Comparison of ENCODE assay signal across 1 cellular context in the genomic region with DNA sequence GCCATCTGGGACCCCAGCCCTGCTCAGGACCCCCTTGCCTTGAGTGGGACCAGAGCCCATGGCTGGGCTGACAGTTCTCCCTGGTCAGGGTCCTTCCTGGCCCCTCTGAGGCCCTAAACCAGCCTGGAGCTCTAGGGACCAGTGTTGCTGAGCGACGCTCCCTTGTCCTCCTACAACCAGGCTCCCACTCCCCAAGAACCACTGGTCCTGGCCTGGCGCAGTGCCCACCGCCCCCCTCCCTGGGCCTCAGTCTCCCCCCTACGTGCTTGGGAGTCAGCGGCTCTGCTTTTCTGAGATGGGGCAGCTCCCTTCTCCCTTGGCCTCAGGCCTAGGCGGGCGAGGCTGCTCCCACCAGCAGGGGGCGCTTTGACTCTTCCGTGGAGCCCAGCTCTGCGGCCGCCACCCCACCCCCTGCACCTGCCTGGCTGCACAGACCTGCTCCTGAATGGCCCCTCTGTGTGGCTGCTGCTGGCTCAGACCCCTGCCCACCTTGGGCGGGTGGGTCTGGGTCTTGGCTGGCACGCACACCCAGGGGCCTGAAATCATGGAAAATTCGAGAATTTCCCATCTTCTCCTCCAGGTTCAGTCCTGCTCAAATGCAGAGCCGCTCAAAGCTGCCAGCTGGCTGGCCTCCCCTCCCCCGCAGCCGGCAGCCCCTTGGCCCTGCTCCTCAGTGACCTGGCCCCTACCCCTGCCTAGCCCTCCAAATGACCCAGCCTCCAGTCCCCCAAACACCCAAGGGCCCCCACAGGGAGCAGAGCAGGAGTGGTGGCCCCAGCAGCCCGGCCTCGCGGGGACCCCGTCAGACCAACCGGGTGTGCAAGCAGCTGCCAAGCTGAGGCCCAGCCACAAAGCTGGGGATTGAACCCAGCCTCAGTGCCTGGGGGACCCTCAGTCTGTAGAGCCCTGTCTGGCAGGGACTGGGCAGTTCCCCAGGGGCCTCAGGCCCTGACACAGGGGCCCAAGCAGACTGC.
TF ChIP-seq lines count a peak whose summit lies in the region.

No MANE protein-coding gene starts in this region.

TF ChIP-seq in WTC11, 78 proteins besides CTCF, POLR2A, EP300 and RAD21 (continued from another document):
- TF ChIP-seq, protein P1, sequence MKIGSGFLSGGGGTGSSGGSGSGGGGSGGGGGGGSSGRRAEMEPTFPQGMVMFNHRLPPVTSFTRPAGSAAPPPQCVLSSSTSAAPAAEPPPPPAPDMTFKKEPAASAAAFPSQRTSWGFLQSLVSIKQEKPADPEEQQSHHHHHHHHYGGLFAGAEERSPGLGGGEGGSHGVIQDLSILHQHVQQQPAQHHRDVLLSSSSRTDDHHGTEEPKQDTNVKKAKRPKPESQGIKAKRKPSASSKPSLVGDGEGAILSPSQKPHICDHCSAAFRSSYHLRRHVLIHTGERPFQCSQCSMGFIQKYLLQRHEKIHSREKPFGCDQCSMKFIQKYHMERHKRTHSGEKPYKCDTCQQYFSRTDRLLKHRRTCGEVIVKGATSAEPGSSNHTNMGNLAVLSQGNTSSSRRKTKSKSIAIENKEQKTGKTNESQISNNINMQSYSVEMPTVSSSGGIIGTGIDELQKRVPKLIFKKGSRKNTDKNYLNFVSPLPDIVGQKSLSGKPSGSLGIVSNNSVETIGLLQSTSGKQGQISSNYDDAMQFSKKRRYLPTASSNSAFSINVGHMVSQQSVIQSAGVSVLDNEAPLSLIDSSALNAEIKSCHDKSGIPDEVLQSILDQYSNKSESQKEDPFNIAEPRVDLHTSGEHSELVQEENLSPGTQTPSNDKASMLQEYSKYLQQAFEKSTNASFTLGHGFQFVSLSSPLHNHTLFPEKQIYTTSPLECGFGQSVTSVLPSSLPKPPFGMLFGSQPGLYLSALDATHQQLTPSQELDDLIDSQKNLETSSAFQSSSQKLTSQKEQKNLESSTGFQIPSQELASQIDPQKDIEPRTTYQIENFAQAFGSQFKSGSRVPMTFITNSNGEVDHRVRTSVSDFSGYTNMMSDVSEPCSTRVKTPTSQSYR (CRISPR knock-in tag; IDR thresholded peaks at IDR 0.05), result peak; percentile 84
- TF ChIP-seq GABPB1 (CRISPR knock-in tag; IDR thresholded peaks at IDR 0.05), result no peak
- TF ChIP-seq, protein P2, sequence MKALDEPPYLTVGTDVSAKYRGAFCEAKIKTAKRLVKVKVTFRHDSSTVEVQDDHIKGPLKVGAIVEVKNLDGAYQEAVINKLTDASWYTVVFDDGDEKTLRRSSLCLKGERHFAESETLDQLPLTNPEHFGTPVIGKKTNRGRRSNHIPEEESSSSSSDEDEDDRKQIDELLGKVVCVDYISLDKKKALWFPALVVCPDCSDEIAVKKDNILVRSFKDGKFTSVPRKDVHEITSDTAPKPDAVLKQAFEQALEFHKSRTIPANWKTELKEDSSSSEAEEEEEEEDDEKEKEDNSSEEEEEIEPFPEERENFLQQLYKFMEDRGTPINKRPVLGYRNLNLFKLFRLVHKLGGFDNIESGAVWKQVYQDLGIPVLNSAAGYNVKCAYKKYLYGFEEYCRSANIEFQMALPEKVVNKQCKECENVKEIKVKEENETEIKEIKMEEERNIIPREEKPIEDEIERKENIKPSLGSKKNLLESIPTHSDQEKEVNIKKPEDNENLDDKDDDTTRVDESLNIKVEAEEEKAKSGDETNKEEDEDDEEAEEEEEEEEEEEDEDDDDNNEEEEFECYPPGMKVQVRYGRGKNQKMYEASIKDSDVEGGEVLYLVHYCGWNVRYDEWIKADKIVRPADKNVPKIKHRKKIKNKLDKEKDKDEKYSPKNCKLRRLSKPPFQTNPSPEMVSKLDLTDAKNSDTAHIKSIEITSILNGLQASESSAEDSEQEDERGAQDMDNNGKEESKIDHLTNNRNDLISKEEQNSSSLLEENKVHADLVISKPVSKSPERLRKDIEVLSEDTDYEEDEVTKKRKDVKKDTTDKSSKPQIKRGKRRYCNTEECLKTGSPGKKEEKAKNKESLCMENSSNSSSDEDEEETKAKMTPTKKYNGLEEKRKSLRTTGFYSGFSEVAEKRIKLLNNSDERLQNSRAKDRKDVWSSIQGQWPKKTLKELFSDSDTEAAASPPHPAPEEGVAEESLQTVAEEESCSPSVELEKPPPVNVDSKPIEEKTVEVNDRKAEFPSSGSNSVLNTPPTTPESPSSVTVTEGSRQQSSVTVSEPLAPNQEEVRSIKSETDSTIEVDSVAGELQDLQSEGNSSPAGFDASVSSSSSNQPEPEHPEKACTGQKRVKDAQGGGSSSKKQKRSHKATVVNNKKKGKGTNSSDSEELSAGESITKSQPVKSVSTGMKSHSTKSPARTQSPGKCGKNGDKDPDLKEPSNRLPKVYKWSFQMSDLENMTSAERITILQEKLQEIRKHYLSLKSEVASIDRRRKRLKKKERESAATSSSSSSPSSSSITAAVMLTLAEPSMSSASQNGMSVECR (CRISPR knock-in tag; IDR thresholded peaks at IDR 0.05; ENCODE audit: borderline replicate concordance), result no peak
- TF ChIP-seq TCF7 (CRISPR knock-in tag; IDR thresholded peaks at IDR 0.05; ENCODE audit: low read depth), result no peak
